In the genomic region with DNA sequence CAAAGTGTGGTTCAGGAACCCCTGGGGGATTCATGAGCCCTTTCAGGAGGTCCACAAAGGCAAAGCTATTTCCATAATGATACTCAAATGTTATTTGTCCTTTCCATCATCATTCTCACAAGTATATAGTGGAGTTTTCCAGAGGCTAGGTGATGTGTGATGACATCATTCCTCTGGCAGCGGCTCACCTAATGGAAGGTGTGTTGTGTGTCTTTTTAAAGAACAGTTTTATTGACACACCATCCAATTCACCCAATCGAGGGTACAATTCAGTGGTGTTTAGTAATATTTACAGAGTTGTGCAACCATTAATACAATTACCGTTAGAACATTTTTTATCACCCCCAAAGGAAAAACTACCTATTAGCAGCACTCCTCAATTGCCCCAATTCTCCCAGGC, we compare ENCODE assay signal across 15 cellular contexts.
"Had no signal": no experiment of that assay in that cellular context is flagged by ENCODE, and none has a peak within 500 bp of the region (broad histone marks: within the 10 kb centered on the region; RNA-seq: fewer than 3 reads in every experiment).

No MANE protein-coding gene starts in this region.

- ATAC-seq: gastroesophageal sphincter had no signal

- DNase-seq: colonic mucosa; dermis blood vessel endothelial cell; esophagus squamous epithelium; foreskin fibroblast; glutamatergic neuron; left ventricle myocardium inferior; mesendoderm; naive B cell; sigmoid colon; stimulated activated CD4-positive, alpha-beta T cell treated with anti-CD3 and anti-CD28 coated beads, Interleukin-2, amount 100 ng/mL, for 24 hours; stimulated activated CD4-positive, alpha-beta T cell treated with anti-CD3 and anti-CD28 coated beads, Interleukin-4, amount 100 ng/mL, for 4 hours; stimulated activated naive CD4-positive, alpha-beta T cell had no signal

- H3K27me3 ChIP-seq: colonic mucosa, esophagus squamous epithelium, gastroesophageal sphincter, sigmoid colon, upper lobe of left lung had no signal

- H3K4me1 ChIP-seq: colonic mucosa, gastroesophageal sphincter, left ventricle myocardium inferior, sigmoid colon had no signal

- H3K4me3 ChIP-seq: colonic mucosa, esophagus squamous epithelium, gastroesophageal sphincter, left ventricle myocardium inferior, sigmoid colon, skin epidermis, upper lobe of left lung had no signal

- H3K9me3 ChIP-seq: colonic mucosa, esophagus squamous epithelium, gastroesophageal sphincter, left ventricle myocardium inferior, sigmoid colon, upper lobe of left lung had no signal

- H3K27ac ChIP-seq: colonic mucosa, esophagus squamous epithelium, gastroesophageal sphincter, left ventricle myocardium inferior, sigmoid colon, skin epidermis had no signal
